Comparison of ENCODE assay signal across 20 cellular contexts in the genomic region with DNA sequence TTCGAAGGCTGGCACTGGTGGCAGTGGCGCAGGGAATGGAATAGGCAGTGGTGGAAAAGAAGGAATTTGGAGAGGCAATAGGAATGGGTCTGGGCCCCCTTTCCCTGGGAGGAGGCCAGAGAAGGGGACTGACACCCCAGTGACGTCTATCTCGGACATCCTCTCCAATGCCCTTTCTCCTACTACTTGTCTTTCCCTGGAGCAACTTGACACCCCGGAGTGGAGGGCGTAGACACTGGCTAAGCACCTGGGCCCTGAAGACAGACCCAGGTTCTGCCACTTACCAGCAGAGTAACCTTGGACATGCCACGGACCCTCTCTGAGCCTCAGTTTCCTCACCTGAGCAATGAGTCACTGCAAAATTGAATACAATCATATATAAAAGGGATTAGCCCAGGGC.
"Had no signal": no experiment of that assay in that cellular context is flagged by ENCODE, and none has a peak within 500 bp of the region (broad histone marks: within the 10 kb centered on the region; RNA-seq: fewer than 3 reads in every experiment).

No MANE protein-coding gene starts in this region.

- H3K27me3 ChIP-seq: MG63 had no signal

- H3K36me3 ChIP-seq: MG63 had no signal

- H3K9me3 ChIP-seq: SK-N-SH had no signal

- H3K9me2 ChIP-seq: SK-N-SH had no signal

- H3K4me3 ChIP-seq: MG63 had no signal

- DNase-seq: Karpas-422, KG1, NCI-H1092, NCI-H1105 treated with DMSO at 0.1 percent for 48 hours, NCI-H1417 treated with DMSO at 0.1 percent for 48 hours, NCI-H146, NCI-H1694 treated with DMSO at 0.1 percent for 48 hours, NCI-H1930, NCI-H2081, NCI-H2107, NCI-H2227 treated with DMSO at 0.1 percent for 48 hours, NCI-H524, NCI-H526 treated with DMSO at 0.1 percent for 48 hours, NCI-H774, Right ventricle myocardium superior, RPMI8226, SIG-M5, SK-N-SH, SW 1271 had no signal

- H3K4me2 ChIP-seq: SK-N-SH had no signal
